ENCODE assay signal across 29 cellular contexts in genomic region chr4:174230680-174231079, GRCh38.
"Had no signal": no experiment of that assay in that cellular context is flagged by ENCODE, and none has a peak within 500 bp of the region (broad histone marks: within the 10 kb centered on the region; RNA-seq: fewer than 3 reads in every experiment).

No MANE protein-coding gene starts in this region.

- FAIRE-seq: astrocyte had no signal

- ATAC-seq: activated CD8-positive, alpha-beta T cell treated with anti-CD3 and anti-CD28 coated beads for 36 hours; activated naive CD4-positive, alpha-beta T cell treated with anti-CD3 and anti-CD28 coated beads, Interleukin-2, amount 50 U/mL, for 72 hours; activated T-cell treated with anti-CD3 and anti-CD28 coated beads, Interleukin-2, amount 50 U/mL, for 4 hours; activated T-cell treated with anti-CD3 and anti-CD28 coated beads, Interleukin-2, amount 50 U/mL, for 72 hours; activated T-helper 17 cell treated with anti-CD3 and anti-CD28 coated beads, Interleukin-2, amount 50 U/mL, for 72 hours; body of pancreas had no signal

- DNase-seq: activated B cell treated with CpG ODN at 0.5 μM for 24 hours; activated CD4-positive, alpha-beta memory T cell treated with anti-CD3 and anti-CD28 coated beads for 36 hours; activated CD4-positive, alpha-beta T cell treated with anti-CD3 and anti-CD28 coated beads for 4 hours; activated CD4-positive, alpha-beta T cell treated with anti-CD3 and anti-CD28 coated beads, Interleukin-2, amount 10 ng/mL, durations not matched to agents 24 days and 14 days; activated CD4-positive, alpha-beta T cell treated with anti-CD3 and anti-CD28 coated beads, Interleukin-2, amount 50 U/mL, for 1 hour; activated CD4-positive, alpha-beta T cell treated with anti-CD3 and anti-CD28 coated beads, Interleukin-2, amount 50 U/mL, for 4 hours; activated CD4-positive, CD25-positive, alpha-beta regulatory T cell treated with anti-CD3 and anti-CD28 coated beads, Interleukin-2, amount 50 U/mL, for 72 hours; activated CD8-positive, alpha-beta memory T cell treated with anti-CD3 and anti-CD28 coated beads, Interleukin-2, amount 50 U/mL, for 4 hours; activated CD8-positive, alpha-beta T cell treated with anti-CD3 and anti-CD28 coated beads for 36 hours; activated effector memory CD4-positive, alpha-beta T cell treated with anti-CD3 and anti-CD28 coated beads, Interleukin-2, amount 50 U/mL, for 16 hours; activated gamma-delta T cell treated with Interleukin-2 at 50 U/mL for 16 hours; activated naive CD4-positive, alpha-beta T cell; activated naive CD4-positive, alpha-beta T cell treated with anti-CD3 and anti-CD28 coated beads for 36 hours; activated naive CD4-positive, alpha-beta T cell treated with anti-CD3 and anti-CD28 coated beads, Interleukin-2, amount 50 U/mL, for 16 hours; activated naive CD8-positive, alpha-beta T cell treated with anti-CD3 and anti-CD28 coated beads for 36 hours; activated T-cell treated with anti-CD3 and anti-CD28 coated beads for 4 hours; activated T-cell treated with anti-CD3 and anti-CD28 coated beads, Interleukin-2, amount 50 U/mL, for 1 hour; activated T-cell treated with anti-CD3 and anti-CD28 coated beads, Interleukin-2, amount 50 U/mL, for 4 hours; activated T-cell treated with anti-CD3 and anti-CD28 coated beads, Interleukin-2, amount 50 U/mL, for 72 hours; adrenal gland; amniotic stem cell; aorta; body of pancreas; brain microvascular endothelial cell; central memory CD4-positive, alpha-beta T cell; T-helper 9 cell had no signal
